8 cellular contexts compared by ENCODE assay signal in the genomic region with DNA sequence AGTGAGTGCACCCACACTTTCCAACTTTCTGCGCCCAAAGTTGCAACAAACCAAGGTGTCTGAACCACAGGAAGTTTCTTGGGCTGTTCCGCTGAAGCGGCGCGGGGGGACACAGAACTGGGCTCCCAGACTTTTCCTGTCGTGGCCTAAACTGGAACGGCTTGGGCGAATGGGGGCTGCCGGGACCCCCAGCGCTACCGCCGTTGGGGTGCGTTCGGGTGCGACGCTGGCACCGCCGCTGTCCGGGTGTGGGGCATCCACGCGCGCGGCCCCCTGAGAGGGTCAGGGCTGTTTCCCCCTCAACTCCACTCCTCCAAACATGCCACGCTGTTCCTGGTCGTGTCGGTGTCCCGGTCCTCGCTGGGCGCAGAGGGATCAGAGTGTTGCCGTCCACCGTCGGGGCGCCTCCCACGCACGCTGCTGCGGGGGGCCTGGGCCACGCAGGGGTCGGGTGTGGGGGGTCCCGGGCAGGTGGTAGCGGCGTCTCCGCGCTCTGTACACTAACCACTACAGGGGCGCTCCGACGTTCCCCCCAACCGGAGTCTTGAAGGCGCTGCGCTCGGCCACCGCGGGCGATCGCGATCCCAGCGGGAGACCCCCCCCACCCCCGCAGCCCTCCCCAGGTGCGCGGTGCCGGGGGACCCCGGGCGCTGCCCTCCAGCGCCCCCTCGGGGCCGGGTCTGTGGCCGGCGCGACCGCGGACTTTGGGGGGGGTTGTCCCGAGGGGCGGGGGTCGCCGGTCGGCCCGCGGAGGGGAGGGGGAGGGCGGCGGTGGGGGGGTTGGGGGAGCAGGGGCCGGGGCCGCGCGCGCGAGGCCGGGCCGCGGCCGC. TPM values are rescaled to one million over a fixed set of nuclear protein-coding genes. Genes with fewer than 3 reads are reported as not detected.
A peak's percentile ranks its signal among the peaks of the same experiment; 100 is the strongest.
DNase-seq lines count a peak whose midpoint lies in the region; ATAC-seq and TF ChIP-seq lines count a peak whose summit lies in the region.

No MANE protein-coding gene starts in this region.

- WGBS in urinary bladder = under 1% methylated on average over 87 of the region's 89 CpGs

- H3K27ac ChIP-seq in OCI-LY3 (ENCODE audit: low read length) = peak overlapping the region; percentile 57
- no peak overlapping the region for H3K27ac ChIP-seq in parathyroid adenoma
- peak overlapping the region; percentile 70 for H3K27ac ChIP-seq in urinary bladder (ENCODE audit: low read depth)

- peaks cover 8% of the 10 kb centered on the region for H3K36me3 ChIP-seq in OCI-LY3 (replicated peaks; ENCODE audit: low read depth, low read length)
- no peaks in the 10 kb centered on the region for H3K36me3 ChIP-seq in parathyroid adenoma (ENCODE audit: control insufficient read depth, insufficient read depth, low read length)
- H3K36me3 ChIP-seq in urinary bladder (ENCODE audit: insufficient read depth) = no peaks in the 10 kb centered on the region

- H2AFZ ChIP-seq in OCI-LY3 (ENCODE audit: low read depth, low read length) (peak overlapping the region; percentile 85), parathyroid adenoma (peak overlapping the region; percentile 91)

- H4K20me1 ChIP-seq in OCI-LY3 (ENCODE audit: insufficient read depth, low read length) = peaks cover 28% of the 10 kb centered on the region

- TF ChIP-seq CTCF in OCI-LY3 (IDR thresholded peaks at IDR 0.05; ENCODE audit: low read depth, low read length) = peak; percentile 30; the same call in 1 of the 2 replicates
- peak; percentile 41 for TF ChIP-seq CTCF in parathyroid adenoma (IDR thresholded peaks at IDR 0.05)

- H3K4me2 ChIP-seq in OCI-LY3 (ENCODE audit: low read length) = peak overlapping the region; percentile 95
- peak overlapping the region; percentile 90 for H3K4me2 ChIP-seq in parathyroid adenoma (ENCODE audit: low read length)

- H3K4me1 ChIP-seq in OCI-LY3 (ENCODE audit: low read length) = peaks cover 11% of the 10 kb centered on the region
- H3K4me1 ChIP-seq in parathyroid adenoma = no peaks in the 10 kb centered on the region
- no peaks in the 10 kb centered on the region for H3K4me1 ChIP-seq in urinary bladder (ENCODE audit: insufficient read depth)

- H3K9ac ChIP-seq in OCI-LY3 (ENCODE audit: low read length) (peak overlapping the region; percentile 88), parathyroid adenoma (no peak overlapping the region)

- H3K4me3 ChIP-seq in OCI-LY3 (ENCODE audit: low read length) (peak overlapping the region; percentile 96), parathyroid adenoma (ENCODE audit: low read depth, low read length) (peak overlapping the region; percentile 67), urinary bladder (ENCODE audit: low read depth, low read length) (peak overlapping the region; percentile 99)

- H3K9me3 ChIP-seq in OCI-LY3 (ENCODE audit: insufficient read depth, low read length) (no peaks in the 10 kb centered on the region), parathyroid adenoma (ENCODE audit: control insufficient read depth, low read length) (no peaks in the 10 kb centered on the region)

- H3K79me2 ChIP-seq in OCI-LY3 (ENCODE audit: low read length) (peaks cover 40% of the 10 kb centered on the region), parathyroid adenoma (peaks cover 4% of the 10 kb centered on the region)

- intact Hi-C loops in head of caudate nucleus (cut with DNase I) = loop anchor here (10.0 kb wide), 2 partner anchors 300 to 420 kb away; no protein-coding TSS in a partner anchor

- H3K27me3 ChIP-seq in OCI-LY3 (ENCODE audit: low read depth, low read length) (no peaks in the 10 kb centered on the region), parathyroid adenoma (ENCODE audit: control insufficient read depth, insufficient read depth, low read length) (no peaks in the 10 kb centered on the region)

- ATAC-seq in HG02970 (IDR thresholded peaks at IDR 0.05; ENCODE audit: low FRiP score, unreplicated experiment) = peak; percentile 37

- DNase-seq in NCI-H82 (lab: John Stamatoyannopoulos, UW) (peak; percentile 75), NCI-H82 treated with DMSO at 0.1 percent for 48 hours (lab: John Stamatoyannopoulos, UW; ENCODE audit: unreplicated experiment) (no peak), head of caudate nucleus (peak in 35 of 42 donors; percentile 35 to 80 (median 57))
- peak; percentile 87 for DNase-seq in activated effector memory CD4-positive, alpha-beta T cell treated with anti-CD3 and anti-CD28 coated beads, Interleukin-2, amount 50 U/mL, for 16 hours

RNA-seq across cellular contexts. Expression of gene CUX1, which starts 2.2 kb away (rescaled TPM):
- total RNA-seq in urinary bladder = 59.7 TPM
- polyA plus RNA-seq in urinary bladder = 63.5 TPM
